Comparison of ENCODE assay signal across 15 cellular contexts in genomic region chr2:46392561-46393351, GRCh38.
DNase-seq lines count a peak whose midpoint lies in the region; ATAC-seq, FAIRE-seq and TF ChIP-seq lines count a peak whose summit lies in the region.
"Had no signal": no experiment of that assay in that cellular context is flagged by ENCODE, and none has a peak within 500 bp of the region (broad histone marks: within the 10 kb centered on the region; RNA-seq: fewer than 3 reads in every experiment).

No MANE protein-coding gene starts in this region.

- no peak for ATAC-seq in stimulated activated naive CD8-positive, alpha-beta T cell treated with anti-CD3 and anti-CD28 coated beads, Interleukin-15, amount 100 ng/mL, for 72 hours
- ATAC-seq in GM12878, result peak; percentile 57
- ATAC-seq in HG03442 (IDR thresholded peaks at IDR 0.05; ENCODE audit: unreplicated experiment), result no peak
- no peak for ATAC-seq in GM21515 (IDR thresholded peaks at IDR 0.05; ENCODE audit: unreplicated experiment)
- ATAC-seq: PC-3 had no signal

- H3K9me3 Mint-ChIP-seq in stimulated activated naive CD8-positive, alpha-beta T cell treated with anti-CD3 and anti-CD28 coated beads, Interleukin-15, Interleukin-2, amounts not matched to agents 100 ng/mL and 50 ng/mL, for 24 hours, result no peaks in the 10 kb centered on the region
- H3K9me3 Mint-ChIP-seq in stimulated activated naive CD8-positive, alpha-beta T cell treated with anti-CD3 and anti-CD28 coated beads, Interleukin-15, amount 100 ng/mL, for 72 hours, result no peaks in the 10 kb centered on the region
- H3K9me3 Mint-ChIP-seq: CD4-positive, CD25-positive, alpha-beta regulatory T cell had no signal

- no peak for TF ChIP-seq EP300 in GM12878 (IDR thresholded peaks at IDR 0.05; ENCODE audit: borderline replicate concordance in 1 of 2, control insufficient read depth in 1 of 2, low read depth in 2 of 2, low read length in 2 of 2)

- no peak overlapping the region for H3K27ac ChIP-seq in GM12878 (ENCODE audit: control insufficient read depth, insufficient read depth)
- H3K27ac ChIP-seq: KMS-11, SJSA1 had no signal

- no peak overlapping the region for H2AFZ ChIP-seq in GM12878 (ENCODE audit: control insufficient read depth, low read depth, low read length)

- no peak overlapping the region for H3K4me3 Mint-ChIP-seq in stimulated activated naive CD8-positive, alpha-beta T cell treated with anti-CD3 and anti-CD28 coated beads, Interleukin-15, Interleukin-2, amounts not matched to agents 100 ng/mL and 50 ng/mL, for 24 hours
- no peak overlapping the region for H3K4me3 Mint-ChIP-seq in stimulated activated naive CD8-positive, alpha-beta T cell treated with anti-CD3 and anti-CD28 coated beads, Interleukin-15, amount 100 ng/mL, for 72 hours
- H3K4me3 Mint-ChIP-seq: CD4-positive, CD25-positive, alpha-beta regulatory T cell had no signal

- TF ChIP-seq CTCF in GM12878 (IDR thresholded peaks at IDR 0.05 in 2 of 3, conservative IDR thresholded peaks at IDR 0.05 in 1 of 3; ENCODE audit: control insufficient read depth in 2 of 3, extremely low read depth in 1 of 3, insufficient read depth in 1 of 3, low read depth in 3 of 3, low read length in 3 of 3), result no peak

- RAD21 ChIA-PET in GM12878 (lab: Charles Lee; ENCODE audit: unreplicated experiment), result interaction anchor here (1.0 to 1.3 kb wide), 2 partner anchors 26 to 47 kb away, joined by 3 read pairs; no protein-coding TSS in a partner anchor

- no peak for DNase-seq in stimulated activated naive CD8-positive, alpha-beta T cell treated with anti-CD3 and anti-CD28 coated beads, Interleukin-15, amount 100 ng/mL, for 72 hours
- DNase-seq in GM12878 (ENCODE audit: low read depth, low spot score) (no peak), retina (peak; percentile 82), posterior vena cava (ENCODE audit: low spot score) (no peak)
- DNase-seq: CD4-positive, CD25-positive, alpha-beta regulatory T cell; NCI-H1436; NCI-H2081; NCI-H510A; NCI-H82; PC-3 had no signal

- no peaks in the 10 kb centered on the region for H3K36me3 Mint-ChIP-seq in stimulated activated naive CD8-positive, alpha-beta T cell treated with anti-CD3 and anti-CD28 coated beads, Interleukin-15, Interleukin-2, amounts not matched to agents 100 ng/mL and 50 ng/mL, for 24 hours (ENCODE audit: low read depth)
- H3K36me3 Mint-ChIP-seq: CD4-positive, CD25-positive, alpha-beta regulatory T cell had no signal

- no peak for TF ChIP-seq POLR2A in GM12878 (IDR thresholded peaks at IDR 0.05; ENCODE audit: low read depth, low read length)

- in situ Hi-C loops in GM12878 (cut with MboI), result no loop called here

- H3K27ac Mint-ChIP-seq in stimulated activated naive CD8-positive, alpha-beta T cell treated with anti-CD3 and anti-CD28 coated beads, Interleukin-15, Interleukin-2, amounts not matched to agents 100 ng/mL and 50 ng/mL, for 24 hours, result peak overlapping the region; percentile 49
- H3K27ac Mint-ChIP-seq in stimulated activated naive CD8-positive, alpha-beta T cell treated with anti-CD3 and anti-CD28 coated beads, Interleukin-15, amount 100 ng/mL, for 72 hours, result no peak overlapping the region
- H3K27ac Mint-ChIP-seq: CD4-positive, CD25-positive, alpha-beta regulatory T cell had no signal

- 45% methylated on average over 12 of the region's 12 CpGs for WGBS in GM12878 (ENCODE audit: insufficient coverage, insufficient replicate concordance, low lambda C conversion rate, missing lambda C conversion rate)

- CTCF ChIA-PET in GM12878 (lab: Yijun Ruan, JAX), result interaction anchor here (0.6 to 2.5 kb wide), 3 partner anchors 12 to 455 kb away, joined by 4 to 7 read pairs (median 4); no protein-coding TSS in a partner anchor

- intact Hi-C loops in GM12878 (cut with micrococcal nuclease; ENCODE audit: unreplicated experiment) (no loop called here), posterior vena cava (cut with DNase I) (no loop called here)

- H3K4me1 ChIP-seq in GM12878 (ENCODE audit: control insufficient read depth, insufficient read depth, low read length), result no peaks in the 10 kb centered on the region
- H3K4me1 ChIP-seq: SJSA1 had no signal

- no peak for TF ChIP-seq RAD21 in GM12878 (IDR thresholded peaks at IDR 0.05; ENCODE audit: insufficient read depth, low read depth, low read length)

- BruUV-seq in GM12878 (replicated peaks; lab: Mats Ljungman, UMichigan), result no TSS peak

- H4K20me1 ChIP-seq in GM12878 (ENCODE audit: control insufficient read depth, insufficient read depth), result no peaks in the 10 kb centered on the region

- H3K4me1 Mint-ChIP-seq in stimulated activated naive CD8-positive, alpha-beta T cell treated with anti-CD3 and anti-CD28 coated beads, Interleukin-15, Interleukin-2, amounts not matched to agents 100 ng/mL and 50 ng/mL, for 24 hours (ENCODE audit: low read depth), result peaks cover 22% of the 10 kb centered on the region
- H3K4me1 Mint-ChIP-seq in stimulated activated naive CD8-positive, alpha-beta T cell treated with anti-CD3 and anti-CD28 coated beads, Interleukin-15, amount 100 ng/mL, for 72 hours, result peaks cover 9% of the 10 kb centered on the region
- H3K4me1 Mint-ChIP-seq: CD4-positive, CD25-positive, alpha-beta regulatory T cell had no signal

- no peaks in the 10 kb centered on the region for H3K36me3 ChIP-seq in GM12878 (ENCODE audit: control insufficient read depth in 2 of 2, insufficient read depth in 2 of 2, low read length in 1 of 2)
- H3K36me3 ChIP-seq: SJSA1 had no signal

- SMC1A ChIA-PET in GM12878 (lab: Charles Lee; ENCODE audit: uncharacterized antibody, unreplicated experiment), result interaction anchor here (0.8 to 2.7 kb wide), 4 partner anchors 26 to 521 kb away, joined by 3 to 10 read pairs (median 3); no protein-coding TSS in a partner anchor

- POLR2A ChIA-PET in GM12878 (lab: Charles Lee), result no interaction called here

- H3K79me2 ChIP-seq in GM12878 (ENCODE audit: control insufficient read depth, insufficient read depth, low read length), result no peaks in the 10 kb centered on the region

- no peaks in the 10 kb centered on the region for H3K27me3 Mint-ChIP-seq in stimulated activated naive CD8-positive, alpha-beta T cell treated with anti-CD3 and anti-CD28 coated beads, Interleukin-15, Interleukin-2, amounts not matched to agents 100 ng/mL and 50 ng/mL, for 24 hours
- H3K27me3 Mint-ChIP-seq in stimulated activated naive CD8-positive, alpha-beta T cell treated with anti-CD3 and anti-CD28 coated beads, Interleukin-15, amount 100 ng/mL, for 72 hours, result peaks cover 8% of the 10 kb centered on the region

- FAIRE-seq in GM12878 (lab: Jason Lieb, UNC), result no peak

- H3K9me3 ChIP-seq in GM12878 (replicated peaks; ENCODE audit: control insufficient read depth, insufficient read depth, low read length), result no peaks in the 10 kb centered on the region
- H3K9me3 ChIP-seq: SJSA1 had no signal

- H3K4me3 ChIP-seq in GM12878, result no peak overlapping the region
- H3K4me3 ChIP-seq: SJSA1 had no signal

- H3K4me2 ChIP-seq in GM12878 (ENCODE audit: control insufficient read depth, insufficient read depth), result no peak overlapping the region
- H3K4me2 ChIP-seq: KMS-11 had no signal

- no peak overlapping the region for H3K9ac ChIP-seq in GM12878 (ENCODE audit: control insufficient read depth, insufficient read depth, low read length)
- H3K9ac ChIP-seq: KMS-11 had no signal

- peaks cover 0 to 4% of the 10 kb centered on the region in 2 experiments; a peak in 2 of 4 replicates for H3K27me3 ChIP-seq in GM12878 (replicated peaks in 1 of 2; ENCODE audit: control insufficient read depth in 2 of 2, insufficient read depth in 2 of 2, low read length in 1 of 2)

TF ChIP-seq in GM12878, 131 proteins besides CTCF, POLR2A, EP300 and RAD21:
- TF ChIP-seq POU2F2 (IDR thresholded peaks at IDR 0.05; ENCODE audit: borderline replicate concordance, low read depth, low read length) (no peak), IKZF2 (IDR thresholded peaks at IDR 0.05) (no peak), SUPT20H (IDR thresholded peaks at IDR 0.05; ENCODE audit: borderline replicate concordance, control insufficient read depth, low read depth, low read length) (no peak), HCFC1 (IDR thresholded peaks at IDR 0.05; ENCODE audit: low read length) (no peak), DPF2 (IDR thresholded peaks at IDR 0.05) (no peak), NRF1 (conservative IDR thresholded peaks at IDR 0.05; ENCODE audit: low read depth, low read length) (no peak), SREBF1 (IDR thresholded peaks at IDR 0.05; ENCODE audit: low read length) (no peak), RCOR1 (conservative IDR thresholded peaks at IDR 0.05; ENCODE audit: low read depth, low read length) (no peak), NR2C2 (IDR thresholded peaks at IDR 0.05; ENCODE audit: borderline replicate concordance, control insufficient read depth, insufficient read length, low read depth) (no peak), GABPA (IDR thresholded peaks at IDR 0.05; ENCODE audit: low read depth) (no peak), RELB (IDR thresholded peaks at IDR 0.05; ENCODE audit: low read depth) (no peak)
TF ChIP-seq in GM12878: peak in this region for 0.
